19 cellular contexts compared by ENCODE assay signal in genomic region chr5:73825219-73825618, GRCh38.
DNase-seq lines count a peak whose midpoint lies in the region; ATAC-seq, FAIRE-seq and TF ChIP-seq lines count a peak whose summit lies in the region.
"Had no signal": no experiment of that assay in that cellular context is flagged by ENCODE, and none has a peak within 500 bp of the region (broad histone marks: within the 10 kb centered on the region; RNA-seq: fewer than 3 reads in every experiment).

No MANE protein-coding gene starts in this region.

- no peak for FAIRE-seq in A549 (lab: Jason Lieb, UNC)

- H3K9me3 ChIP-seq in A549 (no peaks in the 10 kb centered on the region), neuronal stem cell (replicated peaks in 1 of 2; ENCODE audit: control insufficient read depth in 2 of 2, insufficient read depth in 1 of 2, low read depth in 1 of 2, low read length in 2 of 2) (no peaks in the 10 kb centered on the region), testis (no peaks in the 10 kb centered on the region)

- H3K4me2 ChIP-seq in A549 (peak overlapping the region; percentile 58; the same call in 2 of the 3 replicates), neuronal stem cell (ENCODE audit: insufficient read depth, low read length, poor library complexity, severe bottlenecking) (no peak overlapping the region)
- H3K4me2 ChIP-seq: KMS-11 had no signal

- H3K27me3 Mint-ChIP-seq in endothelial cell (ENCODE audit: unreplicated experiment), result no peaks in the 10 kb centered on the region

- H3K9ac ChIP-seq in neuronal stem cell (ENCODE audit: low read depth, low read length, poor library complexity), result no peak overlapping the region
- H3K9ac ChIP-seq: GM23248, KMS-11 had no signal

- H2BK12ac ChIP-seq in neuronal stem cell (ENCODE audit: low read length), result no peak overlapping the region

- WGBS in A549 (ENCODE audit: missing lambda C conversion rate), result 93% methylated on average over 7 of the region's 7 CpGs
- no CpG with 5 or more reads among the region's 7 CpGs for WGBS in neuronal stem cell (ENCODE audit: extremely low coverage in 2 of 2, insufficient read length in 2 of 2, insufficient replicate concordance in 1 of 2), 2 donors
- 95 to 97% methylated on average over 7 of the region's 7 CpGs for WGBS in testis, 2 donors

- peaks cover 76% of the 10 kb centered on the region for H3K4me1 ChIP-seq in A549
- no peaks in the 10 kb centered on the region for H3K4me1 ChIP-seq in neuronal stem cell (ENCODE audit: control insufficient read depth in 2 of 2, insufficient read depth in 1 of 2, low read depth in 1 of 2, low read length in 2 of 2)
- H3K4me1 ChIP-seq in testis, result peaks cover 11% of the 10 kb centered on the region

- ATAC-seq in A549 (no peak), HG02798 (IDR thresholded peaks at IDR 0.05; ENCODE audit: poor library complexity, unreplicated experiment) (no peak)
- ATAC-seq: SK-N-SH treated with all-trans-retinoic acid at 6 μM for 48 hours had no signal

- peaks cover 0 to 6% (median 0%) of the 10 kb centered on the region in 3 experiments for H3K27me3 ChIP-seq in neuronal stem cell (ENCODE audit: control insufficient read depth in 3 of 3, insufficient read depth in 3 of 3, low read depth in 1 of 3, low read length in 3 of 3)
- H3K27me3 ChIP-seq in testis, result no peaks in the 10 kb centered on the region

- H2AK5ac ChIP-seq in neuronal stem cell (ENCODE audit: low read depth, low read length), result no peak overlapping the region

- H3K14ac ChIP-seq in neuronal stem cell (ENCODE audit: low read length), result peak overlapping the region; percentile 9

- no peaks in the 10 kb centered on the region for H3K36me3 Mint-ChIP-seq in endothelial cell (ENCODE audit: low read depth, unreplicated experiment)
- H3K36me3 Mint-ChIP-seq: CD14-positive monocyte had no signal

- no peak overlapping the region for H3K23ac ChIP-seq in neuronal stem cell (ENCODE audit: low read depth, low read length, poor library complexity)

- no peak for TF ChIP-seq RAD21 in A549 (conservative IDR thresholded peaks at IDR 0.05 in 1 of 2, IDR thresholded peaks at IDR 0.05 in 1 of 2)

- H4K91ac ChIP-seq in neuronal stem cell (ENCODE audit: low read depth, low read length, poor library complexity), result no peak overlapping the region

- H3K4me1 Mint-ChIP-seq in endothelial cell (ENCODE audit: unreplicated experiment), result peaks cover 3% of the 10 kb centered on the region
- H3K4me1 Mint-ChIP-seq: B cell had no signal

- no peak overlapping the region for H3K27ac Mint-ChIP-seq in endothelial cell (ENCODE audit: unreplicated experiment)
- H3K27ac Mint-ChIP-seq: B cell, CD14-positive monocyte had no signal

- no peak overlapping the region for H3K4me3 Mint-ChIP-seq in endothelial cell (ENCODE audit: unreplicated experiment)
- H3K4me3 Mint-ChIP-seq: B cell, CD14-positive monocyte had no signal

- H4K8ac ChIP-seq in neuronal stem cell (ENCODE audit: low read depth, low read length), result no peak overlapping the region

- no peak overlapping the region for H2BK120ac ChIP-seq in neuronal stem cell (ENCODE audit: low read depth, low read length)

- H2BK5ac ChIP-seq in neuronal stem cell (ENCODE audit: low read length), result no peak overlapping the region

- no peaks in the 10 kb centered on the region for H3K9me3 Mint-ChIP-seq in endothelial cell (ENCODE audit: unreplicated experiment)

- H3K4me3 ChIP-seq in A549 (no peak overlapping the region), neuronal stem cell (ENCODE audit: low read length in 2 of 2) (no peak overlapping the region), testis (no peak overlapping the region)
- H3K4me3 ChIP-seq: GM23248 had no signal

- H3K79me1 ChIP-seq in neuronal stem cell (ENCODE audit: low read depth, low read length), result no peaks in the 10 kb centered on the region

- intact Hi-C loops in testis (cut with DNase I; ENCODE audit: low total_unique reads), result no loop called here

- H2AFZ ChIP-seq in neuronal stem cell (ENCODE audit: low read length), result no peak overlapping the region
- H2AFZ ChIP-seq: GM23248 had no signal

- no peak overlapping the region for H2BK15ac ChIP-seq in neuronal stem cell (ENCODE audit: low read length)

- no peaks in the 10 kb centered on the region for H3K36me3 ChIP-seq in neuronal stem cell (replicated peaks in 1 of 2; ENCODE audit: control insufficient read depth in 2 of 2, insufficient read depth in 2 of 2, low read length in 2 of 2)
- H3K36me3 ChIP-seq in testis (ENCODE audit: low read depth, missing control alignments), result no peaks in the 10 kb centered on the region

- no peak for TF ChIP-seq EP300 in A549 (IDR thresholded peaks at IDR 0.05)

- TF ChIP-seq CTCF in A549 (IDR thresholded peaks at IDR 0.05) (no peak), testis (IDR thresholded peaks at IDR 0.05) (no peak), endothelial cell (IDR thresholded peaks at IDR 0.05; ENCODE audit: unreplicated experiment) (no peak)

- CTCF ChIA-PET in A549 (lab: Yijun Ruan, JAX), result interaction anchor here (1.3 kb wide), 1 partner anchor 12 kb away, joined by 4 read pairs; no protein-coding TSS in a partner anchor

- DNase-seq in A549 (ENCODE audit: low read depth in 1 of 2, low spot score in 1 of 2) (no peak), NCI-H69 (lab: John Stamatoyannopoulos, UW) (peak; percentile 37), epithelial cell of prostate (ENCODE audit: low read depth, low spot score) (no peak), neuronal stem cell (ENCODE audit: low spot score) (no peak), mucosa of gallbladder (ENCODE audit: low spot score) (no peak), testis (no peak), endothelial cell (ENCODE audit: low spot score) (no peak)
- DNase-seq: DMS53, GF-D8, GM23248, NCI-H1105 treated with DMSO at 0.1 percent for 48 hours, NCI-H2029 treated with DMSO at 0.1 percent for 48 hours, NCI-H345, NCI-H524 treated with DMSO at 0.1 percent for 48 hours had no signal

- H3K18ac ChIP-seq in neuronal stem cell (ENCODE audit: low read length), result no peak overlapping the region

- H3K27ac ChIP-seq in A549 (peak overlapping the region in 1 of 2 experiments; percentile 81; a peak in 3 of 6 replicates), epithelial cell of prostate (peak overlapping the region; percentile 67), neuronal stem cell (replicated peaks; ENCODE audit: low read length) (no peak overlapping the region), testis (peak overlapping the region in 1 of 2 donors; percentile 76)
- H3K27ac ChIP-seq: KMS-11 had no signal

- H3K4ac ChIP-seq in neuronal stem cell (ENCODE audit: low read length), result no peak overlapping the region

- POLR2A ChIA-PET in A549 (lab: Yijun Ruan, JAX), result no interaction called here

- TF ChIP-seq POLR2A in A549 (IDR thresholded peaks at IDR 0.05; ENCODE audit: low read length) (no peak), testis (IDR thresholded peaks at IDR 0.05) (no peak)

TF ChIP-seq in A549, 52 proteins besides CTCF, POLR2A, EP300 and RAD21:
- TF ChIP-seq HOXB5 (CRISPR knock-in tag; IDR thresholded peaks at IDR 0.05) (no peak), CBX2 (IDR thresholded peaks at IDR 0.05; ENCODE audit: borderline replicate concordance, low read depth) (no peak), HOXB13 (CRISPR knock-in tag; IDR thresholded peaks at IDR 0.05; ENCODE audit: low read depth) (no peak), E2F6 (IDR thresholded peaks at IDR 0.05; ENCODE audit: borderline replicate concordance, low read depth) (no peak), ZNF302 (CRISPR knock-in tag; IDR thresholded peaks at IDR 0.05) (no peak)
- TF ChIP-seq, protein P1, sequence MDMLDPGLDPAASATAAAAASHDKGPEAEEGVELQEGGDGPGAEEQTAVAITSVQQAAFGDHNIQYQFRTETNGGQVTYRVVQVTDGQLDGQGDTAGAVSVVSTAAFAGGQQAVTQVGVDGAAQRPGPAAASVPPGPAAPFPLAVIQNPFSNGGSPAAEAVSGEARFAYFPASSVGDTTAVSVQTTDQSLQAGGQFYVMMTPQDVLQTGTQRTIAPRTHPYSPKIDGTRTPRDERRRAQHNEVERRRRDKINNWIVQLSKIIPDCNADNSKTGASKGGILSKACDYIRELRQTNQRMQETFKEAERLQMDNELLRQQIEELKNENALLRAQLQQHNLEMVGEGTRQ (IDR thresholded peaks at IDR 0.05), result no peak
